1 cellular context compared by ENCODE assay signal in genomic region chr3:37962906-37963486, GRCh38.
TF ChIP-seq lines count a peak whose summit lies in the region.

No MANE protein-coding gene starts in this region.

TF ChIP-seq in H1, 55 proteins besides CTCF, POLR2A, EP300 and RAD21:
- TF ChIP-seq MAFK (IDR thresholded peaks at IDR 0.05; ENCODE audit: low read depth, low read length) = 0 out of 2 replicates have a peak, but pooled peaks have one; percentile 4
- no peak for TF ChIP-seq TEAD4 (IDR thresholded peaks at IDR 0.05; ENCODE audit: low read depth, low read length)
TF ChIP-seq in H1: peak in this region for 1.
